ENCODE assay signal across 18 cellular contexts in genomic region chr17:82433560-82434215, GRCh38. TPM values are rescaled to one million over a fixed set of nuclear protein-coding genes. Genes with fewer than 3 reads are reported as not detected.
DNase-seq lines count a peak whose midpoint lies in the region; ATAC-seq and TF ChIP-seq lines count a peak whose summit lies in the region.
"Had no signal": no experiment of that assay in that cellular context is flagged by ENCODE, and none has a peak within 500 bp of the region (broad histone marks: within the 10 kb centered on the region; RNA-seq: fewer than 3 reads in every experiment).

No MANE protein-coding gene starts in this region.

- peaks cover 31% of the 10 kb centered on the region for H3K4me1 Mint-ChIP-seq in activated CD8-positive, alpha-beta T cell treated with anti-CD3 and anti-CD28 coated beads, Interleukin-2, amount 10 ng/mL, durations not matched to agents 7 days and 5 days (ENCODE audit: low read depth)
- H3K4me1 Mint-ChIP-seq in activated CD8-positive, alpha-beta T cell treated with anti-CD3 and anti-CD28 coated beads for 36 hours (ENCODE audit: low read depth): peaks cover 6% of the 10 kb centered on the region

- H3K27ac ChIP-seq in DOHH2 (ENCODE audit: low read depth, low read length): no peak overlapping the region
- H3K27ac ChIP-seq in RWPE1: peak overlapping the region; percentile 37
- H3K27ac ChIP-seq in neuronal stem cell (replicated peaks; ENCODE audit: low read length): no peak overlapping the region
- H3K27ac ChIP-seq in substantia nigra (ENCODE audit: low read depth, low read length, poor library complexity, severe bottlenecking): no peak overlapping the region
- H3K27ac ChIP-seq: PC-9, SJSA1 had no signal

- H3K36me3 Mint-ChIP-seq in activated CD8-positive, alpha-beta T cell treated with anti-CD3 and anti-CD28 coated beads, Interleukin-2, amount 10 ng/mL, durations not matched to agents 7 days and 5 days (ENCODE audit: low read depth): peaks cover 23% of the 10 kb centered on the region
- no peaks in the 10 kb centered on the region for H3K36me3 Mint-ChIP-seq in activated CD8-positive, alpha-beta T cell treated with anti-CD3 and anti-CD28 coated beads for 36 hours (ENCODE audit: low read depth)

- no peak overlapping the region for H3K14ac ChIP-seq in neuronal stem cell (ENCODE audit: low read length)

- no peaks in the 10 kb centered on the region for H3K36me3 ChIP-seq in DOHH2 (ENCODE audit: control insufficient read depth, low read length)
- H3K36me3 ChIP-seq in neuronal stem cell (replicated peaks in 1 of 2; ENCODE audit: control insufficient read depth in 2 of 2, insufficient read depth in 2 of 2, low read length in 2 of 2): peaks cover 3 to 5% of the 10 kb centered on the region in 2 donors

- no CpG with 5 or more reads among the region's 32 CpGs for WGBS in neuronal stem cell (ENCODE audit: extremely low coverage in 2 of 2, insufficient read length in 2 of 2, insufficient replicate concordance in 1 of 2), 2 donors

- no peak overlapping the region for H2BK120ac ChIP-seq in neuronal stem cell (ENCODE audit: low read depth, low read length)

- no peak overlapping the region for H3K9ac ChIP-seq in neuronal stem cell (ENCODE audit: low read depth, low read length, poor library complexity)

- peak overlapping the region; percentile 70 for H3K27ac Mint-ChIP-seq in activated CD8-positive, alpha-beta T cell treated with anti-CD3 and anti-CD28 coated beads, Interleukin-2, amount 10 ng/mL, durations not matched to agents 7 days and 5 days
- no peak overlapping the region for H3K27ac Mint-ChIP-seq in activated CD8-positive, alpha-beta T cell treated with anti-CD3 and anti-CD28 coated beads for 36 hours
- H3K27ac Mint-ChIP-seq: H9 had no signal

- no peaks in the 10 kb centered on the region for H4K20me1 ChIP-seq in DOHH2 (ENCODE audit: control insufficient read depth, insufficient read depth, low read depth, low read length)

- no peak overlapping the region for H2BK5ac ChIP-seq in neuronal stem cell (ENCODE audit: low read length)

- peak overlapping the region; percentile 38 for H3K18ac ChIP-seq in neuronal stem cell (ENCODE audit: low read length)

- peak overlapping the region; percentile 43 for H4K8ac ChIP-seq in neuronal stem cell (ENCODE audit: low read depth, low read length)

- ATAC-seq in activated CD8-positive, alpha-beta T cell treated with anti-CD3 and anti-CD28 coated beads, Interleukin-2, amount 10 ng/mL, durations not matched to agents 7 days and 5 days: no peak
- ATAC-seq in activated CD8-positive, alpha-beta T cell treated with anti-CD3 and anti-CD28 coated beads for 36 hours: no peak
- no peak for ATAC-seq in GM19351 (IDR thresholded peaks at IDR 0.05; ENCODE audit: unreplicated experiment)

- peak overlapping the region; percentile 53 for H3K4me2 ChIP-seq in DOHH2 (ENCODE audit: low read length)
- no peak overlapping the region for H3K4me2 ChIP-seq in neuronal stem cell (ENCODE audit: insufficient read depth, low read length, poor library complexity, severe bottlenecking)
- H3K4me2 ChIP-seq: PC-9 had no signal

- H3K79me1 ChIP-seq in neuronal stem cell (ENCODE audit: low read depth, low read length): no peaks in the 10 kb centered on the region

- H3K4ac ChIP-seq in neuronal stem cell (ENCODE audit: low read length): no peak overlapping the region

- DNase-seq in activated CD8-positive, alpha-beta T cell treated with anti-CD3 and anti-CD28 coated beads, Interleukin-2, amount 10 ng/mL, durations not matched to agents 7 days and 5 days: no peak
- no peak for DNase-seq in activated CD8-positive, alpha-beta T cell treated with anti-CD3 and anti-CD28 coated beads for 36 hours
- DNase-seq in RWPE1 (ENCODE audit: low spot score) (no peak), neuronal stem cell (ENCODE audit: low spot score) (no peak), inferior parietal cortex (ENCODE audit: extremely low spot score) (no peak), substantia nigra (lab: John Stamatoyannopoulos, UW) (no peak)
- DNase-seq: C1 segment of cervical spinal cord, EL, H9, NCI-H1048, NCI-H1436 treated with DMSO at 0.1 percent for 48 hours, NCI-H2029 treated with DMSO at 0.1 percent for 48 hours, NCI-H510A, NCI-H774, PC-9 had no signal

- H3K4me3 Mint-ChIP-seq in activated CD8-positive, alpha-beta T cell treated with anti-CD3 and anti-CD28 coated beads, Interleukin-2, amount 10 ng/mL, durations not matched to agents 7 days and 5 days: no peak overlapping the region
- no peak overlapping the region for H3K4me3 Mint-ChIP-seq in activated CD8-positive, alpha-beta T cell treated with anti-CD3 and anti-CD28 coated beads for 36 hours
- H3K4me3 Mint-ChIP-seq: H9 had no signal

- H3K23ac ChIP-seq in neuronal stem cell (ENCODE audit: low read depth, low read length, poor library complexity): peak overlapping the region; percentile 55

- no peaks in the 10 kb centered on the region for H3F3A ChIP-seq in DOHH2 (ENCODE audit: control insufficient read depth, insufficient read depth)

- H2BK12ac ChIP-seq in neuronal stem cell (ENCODE audit: low read length): no peak overlapping the region

- no peak overlapping the region for H2AK5ac ChIP-seq in neuronal stem cell (ENCODE audit: low read depth, low read length)

- H3K27me3 ChIP-seq in DOHH2 (ENCODE audit: control insufficient read depth, low read length) (no peaks in the 10 kb centered on the region), neuronal stem cell (ENCODE audit: control insufficient read depth in 3 of 3, insufficient read depth in 3 of 3, low read depth in 1 of 3, low read length in 3 of 3) (no peaks in the 10 kb centered on the region)
- H3K27me3 ChIP-seq: SJSA1 had no signal

- H2BK15ac ChIP-seq in neuronal stem cell (ENCODE audit: low read length): no peak overlapping the region

- no peaks in the 10 kb centered on the region for H3K27me3 Mint-ChIP-seq in activated CD8-positive, alpha-beta T cell treated with anti-CD3 and anti-CD28 coated beads, Interleukin-2, amount 10 ng/mL, durations not matched to agents 7 days and 5 days (ENCODE audit: low read depth)
- H3K27me3 Mint-ChIP-seq in activated CD8-positive, alpha-beta T cell treated with anti-CD3 and anti-CD28 coated beads for 36 hours: no peaks in the 10 kb centered on the region

- intact Hi-C loops in activated CD8-positive, alpha-beta T cell treated with anti-CD3 and anti-CD28 coated beads for 36 hours (cut with micrococcal nuclease): no loop called here

- CTCF ChIA-PET in activated CD8-positive, alpha-beta T cell treated with anti-CD3 and anti-CD28 coated beads, Interleukin-2, amount 10 ng/mL, durations not matched to agents 7 days and 5 days (lab: Charles Lee): interaction anchor here (0.7 kb wide), 1 partner anchor 15 kb away, joined by 3 read pairs; the partner anchor contains the start of gene OGFOD3
- CTCF ChIA-PET in activated CD8-positive, alpha-beta T cell treated with anti-CD3 and anti-CD28 coated beads for 36 hours (lab: Charles Lee): interaction anchor here (1.1 to 1.5 kb wide), 2 partner anchors 9 to 83 kb away, joined by 3 to 4 read pairs; no protein-coding TSS in a partner anchor
- CTCF ChIA-PET in RWPE1 (lab: Yijun Ruan, JAX): no interaction called here

- no peaks in the 10 kb centered on the region for H3K79me2 ChIP-seq in DOHH2 (ENCODE audit: control insufficient read depth, low read length)

- POLR2A ChIA-PET in activated CD8-positive, alpha-beta T cell treated with anti-CD3 and anti-CD28 coated beads, Interleukin-2, amount 10 ng/mL, durations not matched to agents 7 days and 5 days (lab: Charles Lee): interaction anchor here (0.9 kb wide), 1 partner anchor 10 kb away, joined by 3 read pairs; no protein-coding TSS in a partner anchor
- POLR2A ChIA-PET in activated CD8-positive, alpha-beta T cell treated with anti-CD3 and anti-CD28 coated beads for 36 hours (lab: Charles Lee): interaction anchor here (1.1 kb wide), 1 partner anchor 24 kb away, joined by 4 read pairs; the partner anchor contains the start of gene NARF
- POLR2A ChIA-PET in RWPE1 (lab: Yijun Ruan, JAX; ENCODE audit: low non-redundant PET): no interaction called here

- no peak for TF ChIP-seq CTCF in activated CD8-positive, alpha-beta T cell treated with anti-CD3 and anti-CD28 coated beads for 36 hours (IDR thresholded peaks at IDR 0.05)
- TF ChIP-seq CTCF in DOHH2 (IDR thresholded peaks at IDR 0.05; ENCODE audit: low read depth, low read length, poor library complexity, severe bottlenecking): no peak
- no peak for TF ChIP-seq CTCF in RWPE1 (conservative IDR thresholded peaks at IDR 0.05; ENCODE audit: low read depth)

- no peaks in the 10 kb centered on the region for H3K9me3 Mint-ChIP-seq in activated CD8-positive, alpha-beta T cell treated with anti-CD3 and anti-CD28 coated beads, Interleukin-2, amount 10 ng/mL, durations not matched to agents 7 days and 5 days (ENCODE audit: insufficient read depth)
- no peaks in the 10 kb centered on the region for H3K9me3 Mint-ChIP-seq in activated CD8-positive, alpha-beta T cell treated with anti-CD3 and anti-CD28 coated beads for 36 hours
- H3K9me3 Mint-ChIP-seq: H9 had no signal

- no peak overlapping the region for H2AFZ ChIP-seq in neuronal stem cell (ENCODE audit: low read length)
- H2AFZ ChIP-seq: PC-9 had no signal

- H3K4me3 ChIP-seq in DOHH2 (ENCODE audit: low read length) (no peak overlapping the region), neuronal stem cell (ENCODE audit: low read length in 2 of 2) (no peak overlapping the region)
- H3K4me3 ChIP-seq: PC-9, SJSA1 had no signal

- H3K4me1 ChIP-seq in DOHH2 (ENCODE audit: control insufficient read depth, low read length): peaks cover 30% of the 10 kb centered on the region
- H3K4me1 ChIP-seq in neuronal stem cell (ENCODE audit: control insufficient read depth in 2 of 2, insufficient read depth in 1 of 2, low read depth in 1 of 2, low read length in 2 of 2): peaks cover 3% of the 10 kb centered on the region in 2 donors

- H3K9me3 ChIP-seq in DOHH2 (ENCODE audit: control insufficient read depth, insufficient read depth, low read length) (no peaks in the 10 kb centered on the region), neuronal stem cell (replicated peaks in 1 of 2; ENCODE audit: control insufficient read depth in 2 of 2, insufficient read depth in 1 of 2, low read depth in 1 of 2, low read length in 2 of 2) (no peaks in the 10 kb centered on the region)
- H3K9me3 ChIP-seq: SJSA1 had no signal

- no peaks in the 10 kb centered on the region for H3K9me2 ChIP-seq in DOHH2 (replicated peaks; ENCODE audit: control insufficient read depth, low read length)

- no peak overlapping the region for H4K91ac ChIP-seq in neuronal stem cell (ENCODE audit: low read depth, low read length, poor library complexity)

RNA-seq across cellular contexts. Expression of gene OGFOD3, which starts 15.3 kb away (rescaled TPM):
- total RNA-seq in activated CD8-positive, alpha-beta T cell treated with anti-CD3 and anti-CD28 coated beads, Interleukin-2, amount 10 ng/mL, durations not matched to agents 7 days and 5 days: 10 to 100 TPM; 25.2 to 28.0 TPM
- total RNA-seq in activated CD8-positive, alpha-beta T cell treated with anti-CD3 and anti-CD28 coated beads for 36 hours: 10 to 100 TPM; 22.0 to 25.0 TPM
- polyA plus RNA-seq in neuronal stem cell (2013, experiment 1 of 2): 14.8 TPM
- polyA plus RNA-seq in neuronal stem cell (2013, experiment 2 of 2): 15.3 TPM

RNA-seq across cellular contexts. Expression of gene HEXD, which starts 15.5 kb away (rescaled TPM):
- total RNA-seq in activated CD8-positive, alpha-beta T cell treated with anti-CD3 and anti-CD28 coated beads, Interleukin-2, amount 10 ng/mL, durations not matched to agents 7 days and 5 days: 10 to 100 TPM; 47.6 to 53.6 TPM
- 10 to 100 TPM; 21.8 to 21.9 TPM for total RNA-seq in activated CD8-positive, alpha-beta T cell treated with anti-CD3 and anti-CD28 coated beads for 36 hours
- polyA plus RNA-seq in neuronal stem cell (2013, experiment 1 of 2): 19.9 TPM
- polyA plus RNA-seq in neuronal stem cell (2013, experiment 2 of 2): 19.4 TPM

RNA-seq across cellular contexts. Expression of gene CYBC1, which starts 16.9 kb away (rescaled TPM):
- total RNA-seq in activated CD8-positive, alpha-beta T cell treated with anti-CD3 and anti-CD28 coated beads, Interleukin-2, amount 10 ng/mL, durations not matched to agents 7 days and 5 days: 100 to 1,000 TPM; 220 to 247 TPM
- total RNA-seq in activated CD8-positive, alpha-beta T cell treated with anti-CD3 and anti-CD28 coated beads for 36 hours: 100 to 1,000 TPM; 189 to 192 TPM
- 42.0 TPM for polyA plus RNA-seq in neuronal stem cell (2013, experiment 1 of 2)
- polyA plus RNA-seq in neuronal stem cell (2013, experiment 2 of 2): 41.3 TPM

RNA-seq across cellular contexts. Expression of gene NARF, which starts 24.9 kb away (rescaled TPM):
- total RNA-seq in activated CD8-positive, alpha-beta T cell treated with anti-CD3 and anti-CD28 coated beads, Interleukin-2, amount 10 ng/mL, durations not matched to agents 7 days and 5 days: 100 to 1,000 TPM; 112 to 114 TPM
- total RNA-seq in activated CD8-positive, alpha-beta T cell treated with anti-CD3 and anti-CD28 coated beads for 36 hours: 10 to 100 TPM; 63.9 to 65.4 TPM
- 107 TPM for polyA plus RNA-seq in neuronal stem cell (2013, experiment 1 of 2)
- 107 TPM for polyA plus RNA-seq in neuronal stem cell (2013, experiment 2 of 2)
